Comparison of ENCODE assay signal across 8 cellular contexts in the genomic region with DNA sequence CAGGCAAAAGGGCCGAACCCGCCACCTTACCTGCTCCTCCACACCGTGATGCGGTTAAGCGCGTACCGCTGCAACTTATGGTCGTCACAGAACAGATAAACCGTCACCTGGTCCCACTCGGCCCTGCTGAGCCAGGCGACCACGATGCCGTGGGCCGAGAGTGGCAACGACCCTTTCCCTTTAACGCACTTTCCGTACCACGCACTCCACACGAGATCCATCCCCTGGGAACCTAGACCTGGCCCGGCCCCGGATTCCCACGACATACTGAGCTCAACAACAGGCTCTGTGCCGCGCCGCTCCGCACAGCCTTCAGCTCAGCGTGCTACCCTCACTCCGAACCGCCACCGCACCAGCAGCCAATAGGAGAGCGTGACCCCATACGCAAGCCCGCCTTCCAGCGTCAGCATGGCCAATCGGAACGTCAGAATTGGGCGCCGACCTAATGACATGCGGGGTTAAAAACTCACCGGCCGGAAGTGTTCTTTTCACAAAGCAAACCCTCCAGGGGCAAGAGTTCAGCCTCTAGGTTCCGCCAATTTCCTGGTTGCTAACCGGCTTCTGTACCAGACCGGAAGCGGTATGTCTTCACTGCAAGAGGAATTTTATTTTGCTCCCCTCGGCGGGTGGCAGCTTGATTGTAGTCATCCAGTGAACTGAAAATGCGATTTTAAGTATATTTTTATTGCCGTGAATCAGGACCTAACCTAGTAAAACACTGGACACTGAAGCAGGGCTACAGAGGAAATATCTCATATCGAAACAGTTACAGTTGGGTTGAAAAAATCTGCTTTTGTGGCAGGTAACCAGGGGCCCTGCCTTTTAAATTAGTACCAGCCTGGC. TPM values are rescaled to one million over a fixed set of nuclear protein-coding genes. Genes with fewer than 3 reads are reported as not detected.
A peak's percentile ranks its signal among the peaks of the same experiment; 100 is the strongest.
DNase-seq lines count a peak whose midpoint lies in the region; ATAC-seq and TF ChIP-seq lines count a peak whose summit lies in the region.

A gene (minus strand): TSS at position 338 of the 843 bp plus-strand sequence. CDS start 72 bp downstream, at position 266.

- peak within 1 kb of the TSS; percentile 77 for H3K14ac ChIP-seq in trophoblast cell (ENCODE audit: low read length)

- H3K18ac ChIP-seq in trophoblast cell (ENCODE audit: low read length), result peak within 1 kb of the TSS; percentile 49

- no peaks in the 10 kb centered on the region for H3K27me3 Mint-ChIP-seq in activated naive CD8-positive, alpha-beta T cell treated with anti-CD3 and anti-CD28 coated beads, Interleukin-2, amount 50 U/mL, for 24 hours

- peak within 1 kb of the TSS; percentile 99 for H3K4me3 Mint-ChIP-seq in activated naive CD8-positive, alpha-beta T cell treated with anti-CD3 and anti-CD28 coated beads, Interleukin-2, amount 50 U/mL, for 24 hours

- WGBS in trophoblast cell (ENCODE audit: extremely low coverage, insufficient coverage, insufficient read length), result no CpG with 5 or more reads among the region's 50 CpGs
- WGBS in transverse colon (ENCODE audit: low coverage in 1 of 2), 2 donors, result 42% methylated on average over 50 of the region's 50 CpGs; no CpG with 5 or more reads in 1 of the 2 donors

- no peaks in the 10 kb centered on the region for H3K27me3 ChIP-seq in cardiac muscle cell
- H3K27me3 ChIP-seq in trophoblast cell (ENCODE audit: insufficient read depth, low read length), result no peaks in the 10 kb centered on the region
- no peaks in the 10 kb centered on the region for H3K27me3 ChIP-seq in transverse colon

- no peaks in the 10 kb centered on the region for H3K9me3 ChIP-seq in cardiac muscle cell (ENCODE audit: low read depth)
- H3K9me3 ChIP-seq in trophoblast cell (ENCODE audit: insufficient read depth, low read depth, low read length), result no peaks in the 10 kb centered on the region
- no peaks in the 10 kb centered on the region for H3K9me3 ChIP-seq in transverse colon

- peaks cover 3% of the 10 kb centered on the region for H3K79me2 ChIP-seq in trophoblast cell (ENCODE audit: control insufficient read depth, insufficient read depth, low read length, poor library complexity)

- no peaks in the 10 kb centered on the region for H3K9me3 Mint-ChIP-seq in activated naive CD8-positive, alpha-beta T cell treated with anti-CD3 and anti-CD28 coated beads, Interleukin-2, amount 50 U/mL, for 24 hours

- peak within 1 kb of the TSS; percentile 94 for H4K8ac ChIP-seq in trophoblast cell (ENCODE audit: low read depth, low read length)

- no peak within 1 kb of the TSS for H2BK5ac ChIP-seq in trophoblast cell (ENCODE audit: low read depth, low read length, poor library complexity)

- intact Hi-C loops in transverse colon (cut with DNase I; ENCODE audit: low total_unique reads), result no loop called here

- no peak for TF ChIP-seq EP300 in transverse colon (IDR thresholded peaks at IDR 0.05; ENCODE audit: low read depth)

- H4K91ac ChIP-seq in trophoblast cell (ENCODE audit: low read depth, low read length), result peak within 1 kb of the TSS; percentile 57

- DNase-seq in GM12865 (ENCODE audit: low read depth) (peak; percentile 96), NCI-H1417 treated with DMSO at 0.1 percent for 48 hours (lab: John Stamatoyannopoulos, UW) (peak; percentile 61), SW480 (ENCODE audit: low spot score) (peak; percentile 93), cardiac muscle cell (ENCODE audit: low read depth in 1 of 2, low spot score in 1 of 2) (peak; percentile 90 to 96), trophoblast cell (peak; percentile 87 to 96), transverse colon (peak; percentile 92)
- DNase-seq in activated naive CD8-positive, alpha-beta T cell treated with anti-CD3 and anti-CD28 coated beads, Interleukin-2, amount 50 U/mL, for 24 hours, result peak; percentile 84

- TF ChIP-seq CTCF in GM12865 (IDR thresholded peaks at IDR 0.05; ENCODE audit: insufficient read depth, low read depth, low read length, missing control alignments) (no peak), cardiac muscle cell (IDR thresholded peaks at IDR 0.05; ENCODE audit: low read depth, low read length) (no peak), transverse colon (IDR thresholded peaks at IDR 0.05) (no peak)

- H3K36me3 ChIP-seq in cardiac muscle cell (no peaks in the 10 kb centered on the region), trophoblast cell (ENCODE audit: control insufficient read depth in 1 of 2, insufficient read depth in 2 of 2, low read length in 2 of 2) (peaks cover 11 to 14% of the 10 kb centered on the region in 2 experiments), transverse colon (no peaks in the 10 kb centered on the region)

- H4K12ac ChIP-seq in trophoblast cell (ENCODE audit: low read depth, low read length), result peak within 1 kb of the TSS; percentile 35

- peak within 1 kb of the TSS; percentile 8 for H2BK120ac ChIP-seq in trophoblast cell (ENCODE audit: insufficient read depth, low read length, poor library complexity)

- peaks cover 2% of the 10 kb centered on the region for H3K79me1 ChIP-seq in trophoblast cell (ENCODE audit: low read length)

- no peak within 1 kb of the TSS for H2AFZ ChIP-seq in trophoblast cell (ENCODE audit: insufficient read depth, low read length, poor library complexity)

- H3K27ac Mint-ChIP-seq in activated naive CD8-positive, alpha-beta T cell treated with anti-CD3 and anti-CD28 coated beads, Interleukin-2, amount 50 U/mL, for 24 hours, result peak within 1 kb of the TSS; percentile 98

- peak within 1 kb of the TSS; percentile 81 for H3K4me3 ChIP-seq in GM12865 (ENCODE audit: low read depth, low read length)
- H3K4me3 ChIP-seq in cardiac muscle cell, result peak within 1 kb of the TSS; percentile 65
- H3K4me3 ChIP-seq in trophoblast cell (ENCODE audit: low read depth, low read length), result peak within 1 kb of the TSS; percentile 88
- H3K4me3 ChIP-seq in transverse colon, result peak within 1 kb of the TSS; percentile 41 to 81 (median 69)

- peak within 1 kb of the TSS; percentile 84 for H3K4ac ChIP-seq in trophoblast cell (ENCODE audit: low read depth, low read length)

- H3K23ac ChIP-seq in trophoblast cell (ENCODE audit: low read length), result no peak within 1 kb of the TSS

- peak within 1 kb of the TSS; percentile 84 for H3K4me2 ChIP-seq in trophoblast cell (ENCODE audit: low read length)

- peak within 1 kb of the TSS; percentile 67 for H3K9ac ChIP-seq in trophoblast cell (ENCODE audit: low read length)

- in situ Hi-C loops in transverse colon (cut with MboI; ENCODE audit: low pct_ligation_motif_present in 1 of 4, low pct_unique_long_range_greater_than_20kb in 1 of 4, low sequenced_read_pairs in 3 of 4), result no loop called here

- H3K36me3 Mint-ChIP-seq in activated naive CD8-positive, alpha-beta T cell treated with anti-CD3 and anti-CD28 coated beads, Interleukin-2, amount 50 U/mL, for 24 hours (ENCODE audit: low read depth), result peaks cover 29% of the 10 kb centered on the region

- H2BK12ac ChIP-seq in trophoblast cell (ENCODE audit: low read length), result no peak within 1 kb of the TSS

- H3K4me1 Mint-ChIP-seq in activated naive CD8-positive, alpha-beta T cell treated with anti-CD3 and anti-CD28 coated beads, Interleukin-2, amount 50 U/mL, for 24 hours, result peaks cover 16% of the 10 kb centered on the region

- peak; percentile 99 for ATAC-seq in HG02763 (IDR thresholded peaks at IDR 0.05; ENCODE audit: unreplicated experiment)
- peak; percentile 99 for ATAC-seq in activated naive CD8-positive, alpha-beta T cell treated with anti-CD3 and anti-CD28 coated beads, Interleukin-2, amount 50 U/mL, for 24 hours

- H3K27ac ChIP-seq in cardiac muscle cell (peak within 1 kb of the TSS; percentile 78), trophoblast cell (ENCODE audit: low read depth, low read length) (peak within 1 kb of the TSS; percentile 8), transverse colon (peak within 1 kb of the TSS; percentile 62 to 83 (median 77))

- TF ChIP-seq POLR2A in transverse colon (IDR thresholded peaks at IDR 0.05), result peak; percentile 67

- no peak within 1 kb of the TSS for H2AK5ac ChIP-seq in trophoblast cell (ENCODE audit: low read length)

- H3K4me1 ChIP-seq in cardiac muscle cell (ENCODE audit: low read depth), result no peaks in the 10 kb centered on the region
- H3K4me1 ChIP-seq in trophoblast cell (ENCODE audit: control insufficient read depth in 1 of 2, insufficient read depth in 2 of 2, low read length in 2 of 2), result peaks cover 6 to 9% of the 10 kb centered on the region in 2 experiments
- H3K4me1 ChIP-seq in transverse colon, result peaks cover 0 to 12% (median 8%) of the 10 kb centered on the region in 4 donors

RNA-seq across cellular contexts. Expression of the gene that starts here (rescaled TPM):
- total RNA-seq in cardiac muscle cell, result 24.3 and 30.6 TPM in 2 replicates
- 45.5 and 49.7 TPM in 2 replicates for polyA plus RNA-seq in cardiac muscle cell
- polyA plus RNA-seq in trophoblast cell (2013), result 16.8 and 17.1 TPM in 2 replicates
- 10 to 100 TPM; 10.8 to 21.9 (median 16.1) TPM for total RNA-seq in transverse colon

Comparison
In these comparisons a context has a peak if more than half of its experiments do, and no peak if none do; other contexts are left out.
1. Peak in every context shown above with its lines: DNase-seq, ATAC-seq, H3K4me3 ChIP-seq and H3K27ac ChIP-seq.
2. H3K27ac ChIP-seq: peak in every context shown above with its lines; median percentile 78 in cardiac muscle cell; 77 in transverse colon; 8 in trophoblast cell.